6 cellular contexts compared by ENCODE assay signal in genomic region chr12:44313188-44313587, GRCh38.
"Had no signal": no experiment of that assay in that cellular context is flagged by ENCODE, and none has a peak within 500 bp of the region (broad histone marks: within the 10 kb centered on the region; RNA-seq: fewer than 3 reads in every experiment).

No MANE protein-coding gene starts in this region.

- DNase-seq: KBM-7, KG1 had no signal

- H3K4me3 ChIP-seq: K562 had no signal

- FAIRE-seq: HepG2, HTR-8/SVneo, K562 had no signal

- H3K27ac ChIP-seq: HL-60 had no signal

- ATAC-seq: HepG2, K562 had no signal
